Comparison of ENCODE assay signal across 18 cellular contexts in genomic region chrX:81336455-81337144, GRCh38.
DNase-seq lines count a peak whose midpoint lies in the region; ATAC-seq and TF ChIP-seq lines count a peak whose summit lies in the region.
"Had no signal": no experiment of that assay in that cellular context is flagged by ENCODE, and none has a peak within 500 bp of the region (broad histone marks: within the 10 kb centered on the region; RNA-seq: fewer than 3 reads in every experiment).

No MANE protein-coding gene starts in this region.

- no peaks in the 10 kb centered on the region for H3K27me3 Mint-ChIP-seq in endodermal cell (ENCODE audit: insufficient read depth)

- no peak for TF ChIP-seq CTCF in endodermal cell (conservative IDR thresholded peaks at IDR 0.05)
- TF ChIP-seq CTCF in right lobe of liver (IDR thresholded peaks at IDR 0.05): no peak

- no peak overlapping the region for H3K9ac ChIP-seq in endodermal cell (ENCODE audit: extremely low read depth, low read length, poor library complexity, severe bottlenecking)

- H3K36me3 ChIP-seq in endodermal cell (ENCODE audit: control insufficient read depth, insufficient read depth, low read length): no peaks in the 10 kb centered on the region
- H3K36me3 ChIP-seq in right lobe of liver: no peaks in the 10 kb centered on the region
- H3K36me3 ChIP-seq: BE2C, HAP-1, SJSA1 had no signal

- TF ChIP-seq POLR2A in right lobe of liver (IDR thresholded peaks at IDR 0.05) (no peak), GM18505 (IDR thresholded peaks at IDR 0.05; ENCODE audit: borderline replicate concordance, extremely low read depth, insufficient read depth, insufficient read length) (no peak)

- H3K4me1 ChIP-seq in endodermal cell (ENCODE audit: control insufficient read depth, insufficient read depth, low read length): no peaks in the 10 kb centered on the region
- H3K4me1 ChIP-seq in right lobe of liver: no peaks in the 10 kb centered on the region
- H3K4me1 ChIP-seq: BE2C, HAP-1, SJSA1 had no signal

- peaks cover 8% of the 10 kb centered on the region for H3K4me1 Mint-ChIP-seq in endodermal cell

- no peak overlapping the region for H3K4me3 ChIP-seq in endodermal cell (ENCODE audit: low read length)
- H3K4me3 ChIP-seq in right lobe of liver: no peak overlapping the region
- H3K4me3 ChIP-seq: HAP-1, SJSA1 had no signal

- H3K9me3 Mint-ChIP-seq in endodermal cell: peaks cover 48% of the 10 kb centered on the region

- 92 to 100% methylated on average over 2 to 4 of the region's 4 CpGs for WGBS in endodermal cell (ENCODE audit: insufficient coverage in 1 of 2, insufficient read length in 1 of 2), 2 experiments
- 61% methylated on average over 2 of the region's 4 CpGs for WGBS in right lobe of liver (ENCODE audit: insufficient coverage, low coverage, low lambda C conversion rate, missing lambda C conversion rate)

- no peak overlapping the region for H3K27ac ChIP-seq in endodermal cell (ENCODE audit: low read depth, low read length)
- H3K27ac ChIP-seq in right lobe of liver: no peak overlapping the region
- H3K27ac ChIP-seq: RWPE1, SJSA1 had no signal

- H3K27me3 ChIP-seq in endodermal cell (ENCODE audit: control insufficient read depth, insufficient read depth, low read length, poor library complexity, severe bottlenecking) (no peaks in the 10 kb centered on the region), right lobe of liver (no peaks in the 10 kb centered on the region)
- H3K27me3 ChIP-seq: BE2C, SJSA1 had no signal

- ATAC-seq in right lobe of liver (no peak), GM18505 (IDR thresholded peaks at IDR 0.05; ENCODE audit: unreplicated experiment) (no peak)
- ATAC-seq: CD8-positive, alpha-beta T cell had no signal

- peak overlapping the region; percentile 75 for H3K27ac Mint-ChIP-seq in endodermal cell
- H3K27ac Mint-ChIP-seq: CD8-positive, alpha-beta T cell had no signal

- H3K36me3 Mint-ChIP-seq in endodermal cell (ENCODE audit: low read depth): no peaks in the 10 kb centered on the region

- no peak overlapping the region for H3K4me3 Mint-ChIP-seq in endodermal cell
- H3K4me3 Mint-ChIP-seq: CD8-positive, alpha-beta T cell had no signal

- DNase-seq in M059J (ENCODE audit: low read depth): peak; percentile 4
- no peak for DNase-seq in endodermal cell
- DNase-seq in islet precursor cell: peak; percentile 35
- no peak for DNase-seq in right lobe of liver
- DNase-seq in kidney glomerular epithelial cell (lab: John Stamatoyannopoulos, UW): no peak
- no peak for DNase-seq in CD1c-positive myeloid dendritic cell (ENCODE audit: extremely low spot score)
- DNase-seq: ACHN; BE2C; CD8-positive, alpha-beta T cell; NCI-H1436 treated with DMSO at 0.1 percent for 48 hours; NCI-H2081 treated with DMSO at 0.1 percent for 48 hours; NCI-H345; NCI-H69; NK-92 treated with Interleukin-12 subunit alpha and Interleukin-12 subunit beta, amount 100 ng/mL, for 24 hours had no signal

- H3K9me3 ChIP-seq in endodermal cell (ENCODE audit: control insufficient read depth, low read length): no peaks in the 10 kb centered on the region
- H3K9me3 ChIP-seq in right lobe of liver: no peaks in the 10 kb centered on the region
- H3K9me3 ChIP-seq: BE2C, HAP-1, SJSA1 had no signal

- intact Hi-C loops in right lobe of liver (cut with DNase I): no loop called here

Comparison
In these comparisons a context has a peak if more than half of its experiments do, and no peak if none do; other contexts are left out.
1. DNase-seq: peak in M059J (single experiment) and islet precursor cell (single experiment); none in endodermal cell (single experiment), right lobe of liver (0 of 3), kidney glomerular epithelial cell (single experiment) and CD1c-positive myeloid dendritic cell (single experiment).